In genomic region chr22:24550028-24550901, GRCh38 we compare ENCODE assay signal across 1 cellular context.
TF ChIP-seq lines count a peak whose summit lies in the region.

No MANE protein-coding gene starts in this region.

TF ChIP-seq in HepG2, 621 proteins besides CTCF, POLR2A, EP300 and RAD21 (continued from another document and continues in another):
- TF ChIP-seq ARID5B (CRISPR knock-in tag; IDR thresholded peaks at IDR 0.05) (peak; percentile 92), ZNF383 (CRISPR knock-in tag; IDR thresholded peaks at IDR 0.05; ENCODE audit: borderline replicate concordance) (no peak), ZNF772 (CRISPR knock-in tag; IDR thresholded peaks at IDR 0.05) (peak; percentile 69; the same call in 1 of the 2 replicates), ZFP36L1 (CRISPR knock-in tag; IDR thresholded peaks at IDR 0.05) (peak; percentile 88; the same call in 1 of the 2 replicates), ZNF703 (CRISPR knock-in tag; IDR thresholded peaks at IDR 0.05; ENCODE audit: borderline replicate concordance) (no peak), ATM (IDR thresholded peaks at IDR 0.05; ENCODE audit: borderline replicate concordance) (no peak), SOX13 (IDR thresholded peaks at IDR 0.05) (peak; percentile 88), SOX13 (CRISPR knock-in tag; conservative IDR thresholded peaks at IDR 0.05 in 1 of 2, IDR thresholded peaks at IDR 0.05 in 1 of 2) (peak in 1 of 2 experiments; percentile 90; a peak in 2 of 4 replicates), CENPT (CRISPR knock-in tag; IDR thresholded peaks at IDR 0.05; ENCODE audit: low read depth) (no peak), RARG (CRISPR knock-in tag; IDR thresholded peaks at IDR 0.05; ENCODE audit: low read depth) (no peak), ZNF891 (CRISPR knock-in tag; IDR thresholded peaks at IDR 0.05) (peak; percentile 64; the same call in 1 of the 2 replicates), SP1 (IDR thresholded peaks at IDR 0.05) (no peak), SP1 (CRISPR knock-in tag; IDR thresholded peaks at IDR 0.05) (peak; percentile 66), USF2 (IDR thresholded peaks at IDR 0.05; ENCODE audit: low read depth, low read length) (peak; percentile 30; the same call in 1 of the 2 replicates), USF2 (CRISPR knock-in tag; IDR thresholded peaks at IDR 0.05; ENCODE audit: borderline replicate concordance) (peak; percentile 61; the same call in 1 of the 2 replicates), RAD51 (IDR thresholded peaks at IDR 0.05; ENCODE audit: borderline replicate concordance) (peak; percentile 14; the same call in 1 of the 2 replicates), CREB1 (IDR thresholded peaks at IDR 0.05) (no peak; the same call in 1 of the 2 replicates), CREB1 (CRISPR knock-in tag; IDR thresholded peaks at IDR 0.05) (peak; percentile 84), ZNF598 (CRISPR knock-in tag; IDR thresholded peaks at IDR 0.05; ENCODE audit: borderline replicate concordance) (peak; percentile 79; the same call in 1 of the 2 replicates), ZNF335 (CRISPR knock-in tag; IDR thresholded peaks at IDR 0.05) (peak; percentile 58; the same call in 1 of the 2 replicates), POLR2AphosphoS5 (IDR thresholded peaks at IDR 0.05; ENCODE audit: low read depth, low read length) (peak; percentile 43), RFXAP (CRISPR knock-in tag; IDR thresholded peaks at IDR 0.05; ENCODE audit: borderline replicate concordance) (peak; percentile 46; the same call in 1 of the 2 replicates), PLRG1 (conservative IDR thresholded peaks at IDR 0.05) (no peak), SALL2 (CRISPR knock-in tag; IDR thresholded peaks at IDR 0.05) (peak; percentile 72; the same call in 1 of the 2 replicates), ZNF18 (CRISPR knock-in tag; IDR thresholded peaks at IDR 0.05; ENCODE audit: insufficient replicate concordance) (peak; percentile 74), ZNF329 (CRISPR knock-in tag; IDR thresholded peaks at IDR 0.05; ENCODE audit: low read depth) (peak; percentile 82; the same call in 1 of the 2 replicates), NFKB2 (CRISPR knock-in tag; IDR thresholded peaks at IDR 0.05; ENCODE audit: borderline replicate concordance) (no peak; the same call in 1 of the 2 replicates), ISL2 (CRISPR knock-in tag; IDR thresholded peaks at IDR 0.05) (peak; percentile 73), DR1 (CRISPR knock-in tag; IDR thresholded peaks at IDR 0.05) (peak; percentile 78), ZNF556 (CRISPR knock-in tag; IDR thresholded peaks at IDR 0.05; ENCODE audit: borderline replicate concordance) (peak; percentile 69; the same call in 1 of the 2 replicates), ZNF44 (CRISPR knock-in tag; IDR thresholded peaks at IDR 0.05) (no peak), NR3C1 (CRISPR knock-in tag; IDR thresholded peaks at IDR 0.05) (no peak), LCORL (IDR thresholded peaks at IDR 0.05) (peak; percentile 99), LCORL (CRISPR knock-in tag; IDR thresholded peaks at IDR 0.05) (peak; percentile 97), ZNF609 (CRISPR knock-in tag; IDR thresholded peaks at IDR 0.05; ENCODE audit: borderline replicate concordance) (peak; percentile 83), ZNF317 (CRISPR knock-in tag; IDR thresholded peaks at IDR 0.05) (peak; percentile 84), ZBTB7B (CRISPR knock-in tag; IDR thresholded peaks at IDR 0.05) (peak; percentile 92), NFYC (CRISPR knock-in tag; IDR thresholded peaks at IDR 0.05) (no peak)
- TF ChIP-seq, protein P1, sequence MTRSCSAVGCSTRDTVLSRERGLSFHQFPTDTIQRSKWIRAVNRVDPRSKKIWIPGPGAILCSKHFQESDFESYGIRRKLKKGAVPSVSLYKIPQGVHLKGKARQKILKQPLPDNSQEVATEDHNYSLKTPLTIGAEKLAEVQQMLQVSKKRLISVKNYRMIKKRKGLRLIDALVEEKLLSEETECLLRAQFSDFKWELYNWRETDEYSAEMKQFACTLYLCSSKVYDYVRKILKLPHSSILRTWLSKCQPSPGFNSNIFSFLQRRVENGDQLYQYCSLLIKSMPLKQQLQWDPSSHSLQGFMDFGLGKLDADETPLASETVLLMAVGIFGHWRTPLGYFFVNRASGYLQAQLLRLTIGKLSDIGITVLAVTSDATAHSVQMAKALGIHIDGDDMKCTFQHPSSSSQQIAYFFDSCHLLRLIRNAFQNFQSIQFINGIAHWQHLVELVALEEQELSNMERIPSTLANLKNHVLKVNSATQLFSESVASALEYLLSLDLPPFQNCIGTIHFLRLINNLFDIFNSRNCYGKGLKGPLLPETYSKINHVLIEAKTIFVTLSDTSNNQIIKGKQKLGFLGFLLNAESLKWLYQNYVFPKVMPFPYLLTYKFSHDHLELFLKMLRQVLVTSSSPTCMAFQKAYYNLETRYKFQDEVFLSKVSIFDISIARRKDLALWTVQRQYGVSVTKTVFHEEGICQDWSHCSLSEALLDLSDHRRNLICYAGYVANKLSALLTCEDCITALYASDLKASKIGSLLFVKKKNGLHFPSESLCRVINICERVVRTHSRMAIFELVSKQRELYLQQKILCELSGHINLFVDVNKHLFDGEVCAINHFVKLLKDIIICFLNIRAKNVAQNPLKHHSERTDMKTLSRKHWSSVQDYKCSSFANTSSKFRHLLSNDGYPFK (CRISPR knock-in tag; IDR thresholded peaks at IDR 0.05; ENCODE audit: borderline replicate concordance): peak; percentile 55; the same call in 1 of the 2 replicates
- TF ChIP-seq, protein P2, sequence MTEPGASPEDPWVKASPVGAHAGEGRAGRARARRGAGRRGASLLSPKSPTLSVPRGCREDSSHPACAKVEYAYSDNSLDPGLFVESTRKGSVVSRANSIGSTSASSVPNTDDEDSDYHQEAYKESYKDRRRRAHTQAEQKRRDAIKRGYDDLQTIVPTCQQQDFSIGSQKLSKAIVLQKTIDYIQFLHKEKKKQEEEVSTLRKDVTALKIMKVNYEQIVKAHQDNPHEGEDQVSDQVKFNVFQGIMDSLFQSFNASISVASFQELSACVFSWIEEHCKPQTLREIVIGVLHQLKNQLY (CRISPR knock-in tag; IDR thresholded peaks at IDR 0.05): peak; percentile 99
- TF ChIP-seq, protein P3, sequence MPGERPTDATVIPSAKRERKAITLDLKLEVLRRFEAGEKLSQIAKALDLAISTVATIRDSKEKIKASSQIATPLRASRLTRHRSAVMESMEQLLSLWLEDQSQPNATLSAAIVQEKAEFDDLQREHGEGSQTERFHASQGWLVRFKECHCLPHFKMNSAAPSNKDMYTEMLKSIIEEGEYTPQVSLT (CRISPR knock-in tag; IDR thresholded peaks at IDR 0.05; ENCODE audit: borderline replicate concordance, low read depth): no peak
- TF ChIP-seq, protein P4, sequence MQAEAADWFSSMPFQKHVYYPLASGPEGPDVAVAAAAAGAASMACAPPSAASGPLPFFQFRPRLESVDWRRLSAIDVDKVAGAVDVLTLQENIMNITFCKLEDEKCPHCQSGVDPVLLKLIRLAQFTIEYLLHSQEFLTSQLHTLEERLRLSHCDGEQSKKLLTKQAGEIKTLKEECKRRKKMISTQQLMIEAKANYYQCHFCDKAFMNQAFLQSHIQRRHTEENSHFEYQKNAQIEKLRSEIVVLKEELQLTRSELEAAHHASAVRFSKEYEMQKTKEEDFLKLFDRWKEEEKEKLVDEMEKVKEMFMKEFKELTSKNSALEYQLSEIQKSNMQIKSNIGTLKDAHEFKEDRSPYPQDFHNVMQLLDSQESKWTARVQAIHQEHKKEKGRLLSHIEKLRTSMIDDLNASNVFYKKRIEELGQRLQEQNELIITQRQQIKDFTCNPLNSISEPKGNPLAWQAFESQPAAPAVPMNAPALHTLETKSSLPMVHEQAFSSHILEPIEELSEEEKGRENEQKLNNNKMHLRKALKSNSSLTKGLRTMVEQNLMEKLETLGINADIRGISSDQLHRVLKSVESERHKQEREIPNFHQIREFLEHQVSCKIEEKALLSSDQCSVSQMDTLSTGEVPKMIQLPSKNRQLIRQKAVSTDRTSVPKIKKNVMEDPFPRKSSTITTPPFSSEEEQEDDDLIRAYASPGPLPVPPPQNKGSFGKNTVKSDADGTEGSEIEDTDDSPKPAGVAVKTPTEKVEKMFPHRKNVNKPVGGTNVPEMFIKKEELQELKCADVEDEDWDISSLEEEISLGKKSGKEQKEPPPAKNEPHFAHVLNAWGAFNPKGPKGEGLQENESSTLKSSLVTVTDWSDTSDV (CRISPR knock-in tag; IDR thresholded peaks at IDR 0.05): no peak; the same call in 1 of the 2 replicates
